In the genomic region with DNA sequence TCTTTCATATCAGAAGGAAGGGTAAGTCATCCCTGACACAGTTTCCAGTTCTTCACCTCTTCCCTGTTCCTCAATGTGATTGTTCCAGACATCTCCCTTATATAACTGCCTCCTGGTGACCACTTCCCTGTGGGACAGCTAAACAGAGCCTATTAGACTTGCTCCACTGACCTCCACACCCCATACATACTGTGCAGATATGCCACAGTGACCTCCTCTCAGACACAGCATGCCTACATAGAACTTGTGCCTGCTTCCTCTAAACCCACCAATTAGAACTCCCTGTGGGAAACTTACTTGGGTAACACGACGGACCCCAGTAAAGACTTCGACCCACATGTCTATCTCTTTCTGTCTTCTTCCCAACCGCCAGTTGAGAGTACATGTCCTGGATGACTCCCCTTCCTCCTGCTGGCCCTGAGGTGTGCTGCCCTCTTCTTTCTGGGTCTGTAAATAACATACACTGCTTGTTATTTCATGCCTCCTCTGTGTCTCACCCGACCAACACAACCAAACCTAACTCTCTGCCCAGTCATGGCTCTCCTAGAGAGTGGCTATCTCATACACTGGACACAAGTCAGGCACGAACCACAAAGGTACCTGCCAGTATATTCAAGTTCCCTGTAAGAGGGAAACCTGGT, we compare ENCODE assay signal across 18 cellular contexts. TPM values are rescaled to one million over a fixed set of nuclear protein-coding genes. Genes with fewer than 3 reads are reported as not detected.
DNase-seq lines count a peak whose midpoint lies in the region; ATAC-seq and TF ChIP-seq lines count a peak whose summit lies in the region.
"Had no signal": no experiment of that assay in that cellular context is flagged by ENCODE, and none has a peak within 500 bp of the region (broad histone marks: within the 10 kb centered on the region; RNA-seq: fewer than 3 reads in every experiment).

No MANE protein-coding gene starts in this region.

- TF ChIP-seq CTCF in activated CD8-positive, alpha-beta T cell treated with anti-CD3 and anti-CD28 coated beads for 36 hours (IDR thresholded peaks at IDR 0.05): no peak
- TF ChIP-seq CTCF in dorsolateral prefrontal cortex (IDR thresholded peaks at IDR 0.05 in 54 of 56, conservative IDR thresholded peaks at IDR 0.05 in 2 of 56; ENCODE audit: low read depth in 1 of 56, partially characterized antibody in 56 of 56): no peak
- TF ChIP-seq CTCF in mucosa of descending colon (IDR thresholded peaks at IDR 0.05): no peak

- H3K4me1 Mint-ChIP-seq in activated CD4-positive, alpha-beta T cell treated with anti-CD3 and anti-CD28 coated beads, Interleukin-2, amount 10 ng/mL, durations not matched to agents 24 days and 14 days: peaks cover 12% of the 10 kb centered on the region
- peaks cover 23% of the 10 kb centered on the region for H3K4me1 Mint-ChIP-seq in activated CD8-positive, alpha-beta T cell treated with anti-CD3 and anti-CD28 coated beads for 36 hours (ENCODE audit: low read depth)
- H3K4me1 Mint-ChIP-seq in stimulated activated effector memory CD8-positive, alpha-beta T cell treated with anti-CD3 and anti-CD28 coated beads, Interleukin-12 subunit alpha, Interleukin-12 subunit beta, amount 100 ng/mL, for 72 hours: peaks cover 7% of the 10 kb centered on the region

- H3K27ac Mint-ChIP-seq in activated CD4-positive, alpha-beta T cell treated with anti-CD3 and anti-CD28 coated beads, Interleukin-2, amount 10 ng/mL, durations not matched to agents 24 days and 14 days: no peak overlapping the region
- peak overlapping the region; percentile 7 for H3K27ac Mint-ChIP-seq in activated CD8-positive, alpha-beta T cell treated with anti-CD3 and anti-CD28 coated beads for 36 hours
- H3K27ac Mint-ChIP-seq in stimulated activated effector memory CD8-positive, alpha-beta T cell treated with anti-CD3 and anti-CD28 coated beads, Interleukin-12 subunit alpha, Interleukin-12 subunit beta, amount 100 ng/mL, for 72 hours: no peak overlapping the region
- H3K27ac Mint-ChIP-seq: CD4-positive, alpha-beta T cell; GM23338 had no signal

- no peaks in the 10 kb centered on the region for H3K9me3 Mint-ChIP-seq in activated CD4-positive, alpha-beta T cell treated with anti-CD3 and anti-CD28 coated beads, Interleukin-2, amount 10 ng/mL, durations not matched to agents 24 days and 14 days
- H3K9me3 Mint-ChIP-seq in activated CD8-positive, alpha-beta T cell treated with anti-CD3 and anti-CD28 coated beads for 36 hours: no peaks in the 10 kb centered on the region
- H3K9me3 Mint-ChIP-seq in stimulated activated effector memory CD8-positive, alpha-beta T cell treated with anti-CD3 and anti-CD28 coated beads, Interleukin-12 subunit alpha, Interleukin-12 subunit beta, amount 100 ng/mL, for 72 hours: no peaks in the 10 kb centered on the region
- H3K9me3 Mint-ChIP-seq: CD4-positive, alpha-beta T cell; GM23338 had no signal

- no peaks in the 10 kb centered on the region for H3K4me1 ChIP-seq in mucosa of descending colon (ENCODE audit: low read depth)

- no peak overlapping the region for H3K4me3 Mint-ChIP-seq in activated CD4-positive, alpha-beta T cell treated with anti-CD3 and anti-CD28 coated beads, Interleukin-2, amount 10 ng/mL, durations not matched to agents 24 days and 14 days
- no peak overlapping the region for H3K4me3 Mint-ChIP-seq in activated CD8-positive, alpha-beta T cell treated with anti-CD3 and anti-CD28 coated beads for 36 hours
- no peak overlapping the region for H3K4me3 Mint-ChIP-seq in stimulated activated effector memory CD8-positive, alpha-beta T cell treated with anti-CD3 and anti-CD28 coated beads, Interleukin-12 subunit alpha, Interleukin-12 subunit beta, amount 100 ng/mL, for 72 hours
- H3K4me3 Mint-ChIP-seq: CD4-positive, alpha-beta T cell; GM23338 had no signal

- no peaks in the 10 kb centered on the region for H3K36me3 ChIP-seq in mucosa of descending colon (ENCODE audit: low read depth)

- peak; percentile 44 for DNase-seq in activated CD4-positive, alpha-beta T cell treated with anti-CD3 and anti-CD28 coated beads, Interleukin-2, amount 10 ng/mL, durations not matched to agents 24 days and 14 days
- DNase-seq in activated CD4-positive, alpha-beta T cell treated with anti-CD3 and anti-CD28 coated beads, Interleukin-2, amount 50 U/mL, for 1 hour: no peak
- DNase-seq in activated CD8-positive, alpha-beta T cell treated with anti-CD3 and anti-CD28 coated beads for 36 hours: no peak
- DNase-seq in dorsolateral prefrontal cortex (no peak), NCI-H2196 treated with DMSO at 0.1 percent for 48 hours (lab: John Stamatoyannopoulos, UW; ENCODE audit: unreplicated experiment) (no peak), NCI-H2081 (lab: John Stamatoyannopoulos, UW) (no peak), mucosa of descending colon (no peak)
- DNase-seq in stimulated activated effector memory CD8-positive, alpha-beta T cell treated with anti-CD3 and anti-CD28 coated beads, Interleukin-12 subunit alpha, Interleukin-12 subunit beta, amount 100 ng/mL, for 72 hours (ENCODE audit: low spot score in 2 of 2): no peak
- DNase-seq: AML-193; CD4-positive, alpha-beta T cell; DMS79 treated with DMSO at 0.1 percent for 48 hours; GF-D8; H7 had no signal

- CTCF ChIA-PET in activated CD8-positive, alpha-beta T cell treated with anti-CD3 and anti-CD28 coated beads for 36 hours (lab: Charles Lee): interaction anchor here (3.7 kb wide), 1 partner anchor 53 kb away, joined by 14 read pairs; the partner anchor contains the start of gene IGSF11

- POLR2A ChIA-PET in activated CD8-positive, alpha-beta T cell treated with anti-CD3 and anti-CD28 coated beads for 36 hours (lab: Charles Lee): interaction anchor here (0.8 kb wide), 1 partner anchor 53 kb away, joined by 3 read pairs; the partner anchor contains the start of gene IGSF11

- no peaks in the 10 kb centered on the region for H3K36me3 Mint-ChIP-seq in activated CD4-positive, alpha-beta T cell treated with anti-CD3 and anti-CD28 coated beads, Interleukin-2, amount 10 ng/mL, durations not matched to agents 24 days and 14 days (ENCODE audit: low read depth)
- H3K36me3 Mint-ChIP-seq in activated CD8-positive, alpha-beta T cell treated with anti-CD3 and anti-CD28 coated beads for 36 hours (ENCODE audit: low read depth): no peaks in the 10 kb centered on the region
- H3K36me3 Mint-ChIP-seq in stimulated activated effector memory CD8-positive, alpha-beta T cell treated with anti-CD3 and anti-CD28 coated beads, Interleukin-12 subunit alpha, Interleukin-12 subunit beta, amount 100 ng/mL, for 72 hours: no peaks in the 10 kb centered on the region

- no peak for ATAC-seq in activated CD8-positive, alpha-beta T cell treated with anti-CD3 and anti-CD28 coated beads for 36 hours
- peak; percentile 22 for ATAC-seq in stimulated activated effector memory CD8-positive, alpha-beta T cell treated with anti-CD3 and anti-CD28 coated beads, Interleukin-12 subunit alpha, Interleukin-12 subunit beta, amount 100 ng/mL, for 72 hours
- no peak for ATAC-seq in mucosa of descending colon
- ATAC-seq: A549, GM23338 had no signal

- H3K27me3 ChIP-seq in dorsolateral prefrontal cortex: no peaks in the 10 kb centered on the region

- H3K9me3 ChIP-seq in mucosa of descending colon: no peaks in the 10 kb centered on the region
- H3K9me3 ChIP-seq: A549 had no signal

- H3K4me3 ChIP-seq in dorsolateral prefrontal cortex: no peak overlapping the region
- no peak overlapping the region for H3K4me3 ChIP-seq in mucosa of descending colon
- H3K4me3 ChIP-seq: A549, GM23338 had no signal

- peaks cover 13% of the 10 kb centered on the region for H3K27me3 Mint-ChIP-seq in activated CD4-positive, alpha-beta T cell treated with anti-CD3 and anti-CD28 coated beads, Interleukin-2, amount 10 ng/mL, durations not matched to agents 24 days and 14 days
- H3K27me3 Mint-ChIP-seq in activated CD8-positive, alpha-beta T cell treated with anti-CD3 and anti-CD28 coated beads for 36 hours: peaks cover 2% of the 10 kb centered on the region

- peak overlapping the region in 41 of 59 donors; percentile 2 to 100 (median 44) for H3K27ac ChIP-seq in dorsolateral prefrontal cortex
- H3K27ac ChIP-seq: 22Rv1, A549, C4-2B had no signal

- intact Hi-C loops in activated CD4-positive, alpha-beta T cell treated with anti-CD3 and anti-CD28 coated beads, Interleukin-2, amount 10 ng/mL, durations not matched to agents 24 days and 14 days (cut with micrococcal nuclease): loop anchor here (5.0 kb wide), 1 partner anchor 51 kb away; the partner anchor contains the start of gene IGSF11
- intact Hi-C loops in activated CD8-positive, alpha-beta T cell treated with anti-CD3 and anti-CD28 coated beads for 36 hours (cut with micrococcal nuclease): no loop called here
- intact Hi-C loops in dorsolateral prefrontal cortex (cut with DNase I): loop anchor here in 1 of 2 donors (10.0 kb wide), 1 partner anchor 97 kb away; no protein-coding TSS in a partner anchor
- intact Hi-C loops in mucosa of descending colon (cut with DNase I, micrococcal nuclease): no loop called here

RNA-seq across cellular contexts. Expression of gene IGSF11, which starts 53.0 kb away (rescaled TPM):
- 0.47 TPM in 1 of 2 replicates, not detected in the other for total RNA-seq in activated CD4-positive, alpha-beta T cell treated with anti-CD3 and anti-CD28 coated beads, Interleukin-2, amount 10 ng/mL, durations not matched to agents 24 days and 14 days
- under 1 TPM in 1 of 2 experiments, not detected in 1; 0.07 TPM for total RNA-seq in activated CD8-positive, alpha-beta T cell treated with anti-CD3 and anti-CD28 coated beads for 36 hours
- total RNA-seq in dorsolateral prefrontal cortex (100 to 1,000 TPM in 1 of 120 experiments, 10 to 100 TPM in 119; 34.4 to 131 (median 58.0) TPM), mucosa of descending colon (1 to 10 TPM in 1 of 3 donors, under 1 TPM in 1, not detected in 1; 0.63 to 5.9 TPM)
- total RNA-seq: HT-29 had no signal

Comparison
In these comparisons a context has a peak if more than half of its experiments do, and no peak if none do; other contexts are left out.
1. RNA of gene IGSF11, which starts 53.0 kb away (total RNA-seq): 34.4 to 131 TPM in dorsolateral prefrontal cortex; 0.63 to 5.9 TPM in mucosa of descending colon, 0.07 TPM in activated CD8-positive, alpha-beta T cell treated with anti-CD3 and anti-CD28 coated beads for 36 hours and 0.47 TPM in activated CD4-positive, alpha-beta T cell treated with anti-CD3 and anti-CD28 coated beads, Interleukin-2, amount 10 ng/mL, durations not matched to agents 24 days and 14 days; every median in the first group is over 4 times any median in the second.